In genomic region chrX:47723689-47724088, GRCh38 we compare ENCODE assay signal across 13 cellular contexts.
DNase-seq lines count a peak whose midpoint lies in the region; ATAC-seq, FAIRE-seq and TF ChIP-seq lines count a peak whose summit lies in the region.
"Had no signal": no experiment of that assay in that cellular context is flagged by ENCODE, and none has a peak within 500 bp of the region (broad histone marks: within the 10 kb centered on the region; RNA-seq: fewer than 3 reads in every experiment).

No MANE protein-coding gene starts in this region.

- TF ChIP-seq CTCF in C4-2B (conservative IDR thresholded peaks at IDR 0.05) (peak; percentile 14; the same call in 1 of the 2 replicates), GM12864 (IDR thresholded peaks at IDR 0.05; ENCODE audit: low read depth, low read length, missing control alignments) (peak; percentile 25), keratinocyte (optimal IDR thresholded peaks at IDR 0.05 in 1 of 3, IDR thresholded peaks at IDR 0.05 in 1 of 3, conservative IDR thresholded peaks at IDR 0.05 in 1 of 3; ENCODE audit: extremely low read depth in 1 of 3, insufficient read depth in 2 of 3, low read length in 3 of 3) (peak in 2 of 3 experiments; percentile 7 to 13)

- H3K9me3 ChIP-seq in keratinocyte (ENCODE audit: control insufficient read depth, low read depth, low read length), result peaks cover 9% of the 10 kb centered on the region
- H3K9me3 ChIP-seq: Caco-2, neutrophil had no signal

- FAIRE-seq in keratinocyte (lab: Jason Lieb, UNC), result no peak
- FAIRE-seq in GM12891 (lab: Jason Lieb, UNC), result no peak

- no peaks in the 10 kb centered on the region for H4K20me1 ChIP-seq in keratinocyte (ENCODE audit: control insufficient read depth, extremely low read depth, insufficient read depth, low read length)

- no peak overlapping the region for H3K4me2 ChIP-seq in keratinocyte (ENCODE audit: control insufficient read depth, extremely low read depth, insufficient read depth, low read depth, low read length)

- no peak overlapping the region for H3K9ac ChIP-seq in keratinocyte (ENCODE audit: control insufficient read depth, extremely low read depth, insufficient read depth, low read length)

- H2AFZ ChIP-seq in keratinocyte (ENCODE audit: control insufficient read depth, low read length), result no peak overlapping the region

- ATAC-seq in GM21717 (IDR thresholded peaks at IDR 0.05; ENCODE audit: unreplicated experiment), result no peak
- ATAC-seq: left ventricle myocardium superior had no signal

- H3K36me3 ChIP-seq in keratinocyte (ENCODE audit: control insufficient read depth in 2 of 2, extremely low read depth in 1 of 2, insufficient read depth in 2 of 2, low read length in 2 of 2), result no peaks in the 10 kb centered on the region
- H3K36me3 ChIP-seq: neutrophil had no signal

- no peak for DNase-seq in GM12864 (ENCODE audit: low read depth)
- peak; percentile 15 for DNase-seq in RPMI8226
- DNase-seq in keratinocyte (ENCODE audit: low read depth, low spot score), result no peak
- DNase-seq in GM12891 (ENCODE audit: insufficient read length, low spot score), result no peak
- DNase-seq in COLO829 (ENCODE audit: low spot score), result no peak
- DNase-seq in NCI-H1417 treated with DMSO at 0.1 percent for 48 hours (lab: John Stamatoyannopoulos, UW), result no peak
- DNase-seq: Caco-2, left ventricle myocardium superior, NCI-H524 treated with DMSO at 0.1 percent for 48 hours, SW 1271 had no signal

- dilution Hi-C loops in keratinocyte (cut with MboI; ENCODE audit: extremely low pct_ligation_motif_present, low sequenced_read_pairs), result no loop called here

- no peaks in the 10 kb centered on the region for H3K9me1 ChIP-seq in keratinocyte (ENCODE audit: control insufficient read depth, extremely low read depth, insufficient read depth, low read length)

- no peaks in the 10 kb centered on the region for H3K4me1 ChIP-seq in keratinocyte (ENCODE audit: control insufficient read depth, extremely low read depth, insufficient read depth, low read length)
- H3K4me1 ChIP-seq: Caco-2 had no signal

- H3K4me3 ChIP-seq in GM12864 (ENCODE audit: low read depth, low read length), result no peak overlapping the region
- no peak overlapping the region for H3K4me3 ChIP-seq in keratinocyte (ENCODE audit: control insufficient read depth in 2 of 3, extremely low read depth in 1 of 3, insufficient read depth in 2 of 3, low read depth in 1 of 3, low read length in 3 of 3)

- H3K79me2 ChIP-seq in keratinocyte (ENCODE audit: control insufficient read depth, insufficient read depth, low read length), result no peaks in the 10 kb centered on the region

- no peak for TF ChIP-seq POLR2A in GM12891 (IDR thresholded peaks at IDR 0.05; ENCODE audit: low read depth, low read length)

- H3K27me3 ChIP-seq in keratinocyte (ENCODE audit: control insufficient read depth, extremely low read depth, insufficient read depth, low read length), result no peaks in the 10 kb centered on the region
- H3K27me3 ChIP-seq: neutrophil had no signal

- no peak overlapping the region for H3K27ac ChIP-seq in C4-2B
- H3K27ac ChIP-seq in keratinocyte (ENCODE audit: control insufficient read depth, insufficient read depth, low read length), result no peak overlapping the region
- H3K27ac ChIP-seq: neutrophil had no signal

TF ChIP-seq in GM12891, 5 proteins besides CTCF, POLR2A, EP300 and RAD21:
- TF ChIP-seq POU2F2 (IDR thresholded peaks at IDR 0.05; ENCODE audit: low read depth, low read length) (no peak), POLR2AphosphoS5 (IDR thresholded peaks at IDR 0.05; ENCODE audit: low read depth, low read length) (no peak), TAF1 (IDR thresholded peaks at IDR 0.05; ENCODE audit: low read depth, low read length) (no peak), PAX5 (IDR thresholded peaks at IDR 0.05; ENCODE audit: insufficient read depth, low read length, severe bottlenecking) (no peak), SPI1 (IDR thresholded peaks at IDR 0.05; ENCODE audit: low read depth, low read length) (no peak)
